Comparison of ENCODE assay signal across 21 cellular contexts in the genomic region with DNA sequence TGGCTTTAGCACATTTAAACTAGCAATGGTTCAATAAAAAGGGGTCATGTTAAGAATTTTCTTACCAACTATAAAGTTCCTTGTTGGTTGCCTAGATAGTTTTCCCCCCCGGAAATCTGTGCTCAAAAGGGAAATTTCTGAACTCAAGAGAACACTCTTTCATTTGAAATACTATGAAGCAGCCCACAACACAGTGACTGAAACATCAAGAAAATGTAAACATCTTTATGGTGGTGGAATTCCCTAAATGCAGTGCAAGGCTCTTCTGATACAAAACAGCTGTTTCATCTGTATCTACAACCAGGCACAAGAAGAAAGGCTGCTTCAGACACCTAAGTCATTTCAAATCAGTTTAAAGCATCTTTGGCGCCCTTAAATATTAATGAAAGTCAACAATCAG.
"Had no signal": no experiment of that assay in that cellular context is flagged by ENCODE, and none has a peak within 500 bp of the region (broad histone marks: within the 10 kb centered on the region; RNA-seq: fewer than 3 reads in every experiment).

No MANE protein-coding gene starts in this region.

- H3K4me3 ChIP-seq: colonic mucosa, esophagus squamous epithelium, heart right ventricle, left ventricle myocardium inferior, psoas muscle, sigmoid colon, tibial nerve had no signal

- H3K27me3 Mint-ChIP-seq: activated CD4-positive, alpha-beta T cell treated with anti-CD3 and anti-CD28 coated beads, Interleukin-2, amount 10 ng/mL, durations not matched to agents 7 days and 5 days; activated CD8-positive, alpha-beta T cell treated with anti-CD3 and anti-CD28 coated beads for 36 hours; naive B cell; stimulated activated naive B cell treated with anti-CD40 and anti-IgM and Interleukin-4, amounts not matched to agents 10 μg/mL and 1 μg/mL and 100 μg/mL, for 72 hours had no signal

- H3K27me3 ChIP-seq: colonic mucosa, esophagus squamous epithelium, heart right ventricle, sigmoid colon, tibial nerve had no signal

- H3K36me3 Mint-ChIP-seq: activated naive CD4-positive, alpha-beta T cell treated with anti-CD3 and anti-CD28 coated beads, Interleukin-2, amount 50 U/mL, for 72 hours; naive B cell; stimulated activated naive B cell treated with anti-CD40 and anti-IgM and Interleukin-4, amounts not matched to agents 10 μg/mL and 1 μg/mL and 100 μg/mL, for 72 hours had no signal

- H3K4me1 Mint-ChIP-seq: activated CD4-positive, alpha-beta T cell treated with anti-CD3 and anti-CD28 coated beads, Interleukin-2, amount 10 ng/mL, durations not matched to agents 7 days and 5 days; naive B cell; stimulated activated naive B cell treated with anti-CD40 and anti-IgM and Interleukin-4, amounts not matched to agents 10 μg/mL and 1 μg/mL and 100 μg/mL, for 72 hours had no signal

- DNase-seq: activated CD4-positive, alpha-beta T cell treated with anti-CD3 and anti-CD28 coated beads for 1 hour; activated CD4-positive, alpha-beta T cell treated with anti-CD3 and anti-CD28 coated beads, Interleukin-2, amount 10 ng/mL, durations not matched to agents 7 days and 5 days; activated CD8-positive, alpha-beta T cell treated with anti-CD3 and anti-CD28 coated beads for 36 hours; activated T-cell treated with anti-CD3 and anti-CD28 coated beads, Interleukin-2, amount 50 U/mL, for 48 hours; colonic mucosa; effector CD8-positive, alpha-beta T cell; esophagus squamous epithelium; heart right ventricle; left ventricle myocardium inferior; naive B cell; psoas muscle; sigmoid colon; small intestine; stimulated activated CD4-positive, alpha-beta T cell treated with anti-CD3 and anti-CD28 coated beads, Interleukin-1b, Interleukin-23, amount 100 ng/mL, for 48 hours; stimulated activated naive B cell treated with anti-CD40 and anti-IgM and Interleukin-4, amounts not matched to agents 10 μg/mL and 1 μg/mL and 100 μg/mL, for 72 hours; T-helper 2 cell had no signal

- H3K27ac Mint-ChIP-seq: activated CD4-positive, alpha-beta T cell treated with anti-CD3 and anti-CD28 coated beads, Interleukin-2, amount 10 ng/mL, durations not matched to agents 7 days and 5 days; activated CD8-positive, alpha-beta T cell treated with anti-CD3 and anti-CD28 coated beads for 36 hours; activated naive CD4-positive, alpha-beta T cell treated with anti-CD3 and anti-CD28 coated beads, Interleukin-2, amount 50 U/mL, for 72 hours; activated T-helper 2 cell treated with anti-CD3 and anti-CD28 coated beads, Interferon-gamma antibody, Interleukin-2, Interleukin-4, amounts not matched to agents 10 μg/mL and 5 μg/mL and 100 μg/mL, durations not matched to agents 14 hours and 24 hours and 36 hours; naive B cell; stimulated activated naive B cell treated with anti-CD40 and anti-IgM and Interleukin-4, amounts not matched to agents 10 μg/mL and 1 μg/mL and 100 μg/mL, for 72 hours had no signal

- H3K27ac ChIP-seq: colonic mucosa, epithelial cell of prostate, esophagus squamous epithelium, heart right ventricle, left ventricle myocardium inferior, parathyroid adenoma, psoas muscle, sigmoid colon, tibial nerve had no signal

- ATAC-seq: activated CD8-positive, alpha-beta T cell treated with anti-CD3 and anti-CD28 coated beads for 36 hours; activated naive CD4-positive, alpha-beta T cell treated with anti-CD3 and anti-CD28 coated beads, Interleukin-2, amount 50 U/mL, for 72 hours; heart right ventricle; psoas muscle; stimulated activated naive B cell treated with anti-CD40 and anti-IgM and Interleukin-4, amounts not matched to agents 10 μg/mL and 1 μg/mL and 100 μg/mL, for 72 hours had no signal

- H3K9me3 ChIP-seq: colonic mucosa, psoas muscle, tibial nerve had no signal

- H3K4me3 Mint-ChIP-seq: activated CD4-positive, alpha-beta T cell treated with anti-CD3 and anti-CD28 coated beads, Interleukin-2, amount 10 ng/mL, durations not matched to agents 7 days and 5 days; activated CD8-positive, alpha-beta T cell treated with anti-CD3 and anti-CD28 coated beads for 36 hours; naive B cell; stimulated activated naive B cell treated with anti-CD40 and anti-IgM and Interleukin-4, amounts not matched to agents 10 μg/mL and 1 μg/mL and 100 μg/mL, for 72 hours had no signal
